ENCODE assay signal across 15 cellular contexts in the genomic region with DNA sequence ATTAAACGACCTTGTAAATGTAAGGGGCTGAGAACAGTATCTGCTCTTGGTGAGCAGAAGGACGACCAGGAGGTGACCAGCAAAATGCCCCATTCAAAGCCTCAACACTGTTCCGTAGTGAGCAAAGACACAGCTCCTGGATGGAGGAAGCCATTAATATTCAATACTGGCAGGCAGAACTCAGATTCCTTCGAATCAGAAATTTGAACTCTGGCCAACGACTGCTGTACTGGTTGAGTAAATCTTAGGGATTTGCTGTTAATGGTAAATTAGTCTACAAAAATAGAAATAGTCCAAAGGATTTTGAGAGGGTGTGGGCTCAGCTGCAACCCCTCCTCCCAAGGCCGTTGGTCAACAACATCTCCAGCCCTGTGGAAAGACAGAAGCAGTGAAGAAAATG.
"Had no signal": no experiment of that assay in that cellular context is flagged by ENCODE, and none has a peak within 500 bp of the region (broad histone marks: within the 10 kb centered on the region; RNA-seq: fewer than 3 reads in every experiment).

No MANE protein-coding gene starts in this region.

- ATAC-seq: esophagus mucosa; foreskin keratinocyte; natural killer cell treated with Interleukin-12 subunit alpha and Interleukin-12 subunit beta and Interleukin-15 and Interleukin-18, amount 100 ng/mL, for 72 hours; right lobe of liver; T-cell had no signal

- H3K27me3 ChIP-seq: ascending aorta, cardiac muscle cell, foreskin keratinocyte, right lobe of liver had no signal

- H3K9me3 ChIP-seq: ascending aorta, left ventricle myocardium inferior, right lobe of liver, SJSA1, suprapubic skin had no signal

- H3K36me3 ChIP-seq: ascending aorta, cardiac muscle cell, left ventricle myocardium inferior, right lobe of liver, SJSA1, suprapubic skin had no signal

- H3K27ac ChIP-seq: ascending aorta, cardiac muscle cell, foreskin keratinocyte, left ventricle myocardium inferior, right lobe of liver, SJSA1, suprapubic skin had no signal

- DNase-seq: activated CD4-positive, alpha-beta T cell treated with anti-CD3 and anti-CD28 coated beads, Interleukin-2, amount 10 ng/mL, durations not matched to agents 7 days and 5 days; activated naive CD4-positive, alpha-beta T cell; foreskin keratinocyte; left ventricle myocardium inferior; mesendoderm; occipital lobe; right lobe of liver; T-cell; T-helper 9 cell had no signal

- H3K4me3 ChIP-seq: ascending aorta, cardiac muscle cell, left ventricle myocardium inferior, right lobe of liver, SJSA1, suprapubic skin had no signal

- H3K4me1 ChIP-seq: ascending aorta, foreskin keratinocyte, left ventricle myocardium inferior, right lobe of liver, SJSA1, suprapubic skin had no signal
